ENCODE assay signal across 8 cellular contexts in the genomic region with DNA sequence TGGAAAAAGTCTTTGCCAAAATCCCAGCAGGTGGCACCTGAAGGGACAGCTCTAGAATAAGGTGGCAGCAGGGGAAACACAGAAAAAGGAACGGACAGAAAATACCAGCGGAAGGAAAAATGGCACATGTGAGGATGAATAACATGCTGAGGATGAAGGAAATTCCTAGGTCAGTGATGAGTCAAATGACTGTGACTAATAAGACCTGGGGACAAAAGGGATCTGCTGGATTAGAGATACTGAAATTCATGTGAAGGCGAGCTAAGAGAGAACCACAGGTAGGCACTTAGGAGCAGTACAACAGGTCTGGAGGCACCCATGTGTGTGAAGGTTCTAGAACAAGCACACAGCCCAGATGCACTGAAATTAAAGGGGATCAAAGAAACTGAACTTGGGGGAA.
DNase-seq lines count a peak whose midpoint lies in the region; ATAC-seq and TF ChIP-seq lines count a peak whose summit lies in the region.
"Had no signal": no experiment of that assay in that cellular context is flagged by ENCODE, and none has a peak within 500 bp of the region (broad histone marks: within the 10 kb centered on the region; RNA-seq: fewer than 3 reads in every experiment).

No MANE protein-coding gene starts in this region.

- no peaks in the 10 kb centered on the region for H3K36me3 ChIP-seq in HEK293 (ENCODE audit: control insufficient read depth in 2 of 2, insufficient read depth in 1 of 2, low read length in 2 of 2)
- no peaks in the 10 kb centered on the region for H3K36me3 ChIP-seq in stomach smooth muscle (ENCODE audit: control insufficient read depth in 2 of 2, insufficient read depth in 2 of 2, low read length in 2 of 2)

- H3K27me3 ChIP-seq in stomach smooth muscle (ENCODE audit: control insufficient read depth in 1 of 2, insufficient read depth in 2 of 2, low read length in 2 of 2) = no peaks in the 10 kb centered on the region

- peaks cover 92% of the 10 kb centered on the region for H3K4me1 Mint-ChIP-seq in activated CD8-positive, alpha-beta T cell treated with anti-CD3 and anti-CD28 coated beads for 36 hours (ENCODE audit: low read depth)

- H3K27me3 Mint-ChIP-seq in activated CD8-positive, alpha-beta T cell treated with anti-CD3 and anti-CD28 coated beads for 36 hours = no peaks in the 10 kb centered on the region

- H3K9me3 Mint-ChIP-seq in activated CD8-positive, alpha-beta T cell treated with anti-CD3 and anti-CD28 coated beads for 36 hours = no peaks in the 10 kb centered on the region

- peak overlapping the region; percentile 56 for H3K4me3 Mint-ChIP-seq in activated CD8-positive, alpha-beta T cell treated with anti-CD3 and anti-CD28 coated beads for 36 hours

- H3K4me3 ChIP-seq in HEK293 (ENCODE audit: low read depth, low read length) (no peak overlapping the region), foreskin fibroblast (ENCODE audit: low read depth in 1 of 2, low read length in 2 of 2) (no peak overlapping the region), stomach smooth muscle (ENCODE audit: low read length in 2 of 2) (peak overlapping the region in 1 of 2 donors; percentile 16)

- H3K27ac ChIP-seq in HEK293 (ENCODE audit: extremely low read depth, low read depth, low read length) (no peak overlapping the region), stomach smooth muscle (ENCODE audit: low read length) (peak overlapping the region; percentile 76)

- no peak for DNase-seq in activated CD8-positive, alpha-beta T cell treated with anti-CD3 and anti-CD28 coated beads for 36 hours
- DNase-seq in foreskin fibroblast (peak; percentile 66 to 77), GM19238 (ENCODE audit: insufficient read length, low spot score) (no peak), NCI-H2196 (lab: John Stamatoyannopoulos, UW; ENCODE audit: unreplicated experiment) (no peak)
- DNase-seq: NCI-H1436 treated with DMSO at 0.1 percent for 48 hours had no signal

- H3K27ac Mint-ChIP-seq in activated CD8-positive, alpha-beta T cell treated with anti-CD3 and anti-CD28 coated beads for 36 hours = peak overlapping the region; percentile 90

- intact Hi-C loops in activated CD8-positive, alpha-beta T cell treated with anti-CD3 and anti-CD28 coated beads for 36 hours (cut with micrococcal nuclease) = no loop called here

- CTCF ChIA-PET in HEK293 (lab: Yijun Ruan, JAX) = interaction anchor here (0.6 kb wide), 1 partner anchor 828 kb away, joined by 3 read pairs; no protein-coding TSS in a partner anchor
- CTCF ChIA-PET in activated CD8-positive, alpha-beta T cell treated with anti-CD3 and anti-CD28 coated beads for 36 hours (lab: Charles Lee) = interaction anchor here (0.8 to 1.9 kb wide), 5 partner anchors 8 to 32 kb away, joined by 3 to 4 read pairs (median 3); no protein-coding TSS in a partner anchor

- POLR2A ChIA-PET in HEK293 (lab: Yijun Ruan, JAX) = no interaction called here
- POLR2A ChIA-PET in activated CD8-positive, alpha-beta T cell treated with anti-CD3 and anti-CD28 coated beads for 36 hours (lab: Charles Lee) = interaction anchor here (0.6 to 2.2 kb wide), 7 partner anchors 11 to 482 kb away, joined by 3 to 10 read pairs (median 4); no protein-coding TSS in a partner anchor

- H3K4me1 ChIP-seq in HEK293 (ENCODE audit: control insufficient read depth, insufficient read depth, low read length) = peaks cover 7% of the 10 kb centered on the region; the same call in 1 of the 2 replicates
- H3K4me1 ChIP-seq in stomach smooth muscle (ENCODE audit: control insufficient read depth, insufficient read depth, low read length) = peaks cover 55% of the 10 kb centered on the region

- peaks cover 81% of the 10 kb centered on the region for H3K36me3 Mint-ChIP-seq in activated CD8-positive, alpha-beta T cell treated with anti-CD3 and anti-CD28 coated beads for 36 hours (ENCODE audit: low read depth)

- no peak overlapping the region for H3K9ac ChIP-seq in stomach smooth muscle (ENCODE audit: low read length in 2 of 2)

- no peaks in the 10 kb centered on the region for H3K9me3 ChIP-seq in HEK293 (ENCODE audit: control insufficient read depth, insufficient read depth, low read depth, low read length)
- no peaks in the 10 kb centered on the region for H3K9me3 ChIP-seq in stomach smooth muscle (ENCODE audit: control insufficient read depth in 2 of 2, low read length in 2 of 2)

- TF ChIP-seq CTCF in HEK293 (tag by site-specific recombination; IDR thresholded peaks at IDR 0.05) (no peak), foreskin fibroblast (IDR thresholded peaks at IDR 0.05; ENCODE audit: low read depth, low read length) (no peak)
- no peak for TF ChIP-seq CTCF in activated CD8-positive, alpha-beta T cell treated with anti-CD3 and anti-CD28 coated beads for 36 hours (IDR thresholded peaks at IDR 0.05)

- ATAC-seq in activated CD8-positive, alpha-beta T cell treated with anti-CD3 and anti-CD28 coated beads for 36 hours = no peak
- no peak for ATAC-seq in GM21717 (IDR thresholded peaks at IDR 0.05; ENCODE audit: unreplicated experiment)

TF ChIP-seq in HEK293, 187 proteins besides CTCF, POLR2A, EP300 and RAD21:
- 0 out of 2 replicates have a peak, but pooled peaks have one; percentile 4 for TF ChIP-seq PRDM1 (tag by site-specific recombination; IDR thresholded peaks at IDR 0.05)
- peak; percentile 44; the same call in 1 of the 2 replicates for TF ChIP-seq ZNF10 (tag by site-specific recombination; IDR thresholded peaks at IDR 0.05)
- peak; percentile 68 for TF ChIP-seq ZNF366 (tag by site-specific recombination; conservative IDR thresholded peaks at IDR 0.05)
- peak; percentile 50; the same call in 1 of the 2 replicates for TF ChIP-seq SP7 (tag by site-specific recombination; IDR thresholded peaks at IDR 0.05)
- TF ChIP-seq ZNF785 (tag by site-specific recombination; IDR thresholded peaks at IDR 0.05) = no peak
- peak; percentile 81 for TF ChIP-seq SCRT1 (tag by site-specific recombination; IDR thresholded peaks at IDR 0.05; ENCODE audit: borderline replicate concordance)
- peak; percentile 91 for TF ChIP-seq SCRT2 (tag by site-specific recombination; IDR thresholded peaks at IDR 0.05)
- TF ChIP-seq OVOL3 (tag by site-specific recombination; IDR thresholded peaks at IDR 0.05) = no peak
- TF ChIP-seq, protein P1, sequence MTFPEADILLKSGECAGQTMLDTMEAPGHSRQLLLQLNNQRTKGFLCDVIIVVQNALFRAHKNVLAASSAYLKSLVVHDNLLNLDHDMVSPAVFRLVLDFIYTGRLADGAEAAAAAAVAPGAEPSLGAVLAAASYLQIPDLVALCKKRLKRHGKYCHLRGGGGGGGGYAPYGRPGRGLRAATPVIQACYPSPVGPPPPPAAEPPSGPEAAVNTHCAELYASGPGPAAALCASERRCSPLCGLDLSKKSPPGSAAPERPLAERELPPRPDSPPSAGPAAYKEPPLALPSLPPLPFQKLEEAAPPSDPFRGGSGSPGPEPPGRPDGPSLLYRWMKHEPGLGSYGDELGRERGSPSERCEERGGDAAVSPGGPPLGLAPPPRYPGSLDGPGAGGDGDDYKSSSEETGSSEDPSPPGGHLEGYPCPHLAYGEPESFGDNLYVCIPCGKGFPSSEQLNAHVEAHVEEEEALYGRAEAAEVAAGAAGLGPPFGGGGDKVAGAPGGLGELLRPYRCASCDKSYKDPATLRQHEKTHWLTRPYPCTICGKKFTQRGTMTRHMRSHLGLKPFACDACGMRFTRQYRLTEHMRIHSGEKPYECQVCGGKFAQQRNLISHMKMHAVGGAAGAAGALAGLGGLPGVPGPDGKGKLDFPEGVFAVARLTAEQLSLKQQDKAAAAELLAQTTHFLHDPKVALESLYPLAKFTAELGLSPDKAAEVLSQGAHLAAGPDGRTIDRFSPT (tag by site-specific recombination; IDR thresholded peaks at IDR 0.05) = peak; percentile 51; the same call in 1 of the 2 replicates

Comparison
In these comparisons a context has a peak if more than half of its experiments do, and no peak if none do; other contexts are left out.
1. DNase-seq: peak in foreskin fibroblast (2 of 2); none in activated CD8-positive, alpha-beta T cell treated with anti-CD3 and anti-CD28 coated beads for 36 hours (single experiment), GM19238 (single experiment) and NCI-H2196 (single experiment).